In the genomic region with DNA sequence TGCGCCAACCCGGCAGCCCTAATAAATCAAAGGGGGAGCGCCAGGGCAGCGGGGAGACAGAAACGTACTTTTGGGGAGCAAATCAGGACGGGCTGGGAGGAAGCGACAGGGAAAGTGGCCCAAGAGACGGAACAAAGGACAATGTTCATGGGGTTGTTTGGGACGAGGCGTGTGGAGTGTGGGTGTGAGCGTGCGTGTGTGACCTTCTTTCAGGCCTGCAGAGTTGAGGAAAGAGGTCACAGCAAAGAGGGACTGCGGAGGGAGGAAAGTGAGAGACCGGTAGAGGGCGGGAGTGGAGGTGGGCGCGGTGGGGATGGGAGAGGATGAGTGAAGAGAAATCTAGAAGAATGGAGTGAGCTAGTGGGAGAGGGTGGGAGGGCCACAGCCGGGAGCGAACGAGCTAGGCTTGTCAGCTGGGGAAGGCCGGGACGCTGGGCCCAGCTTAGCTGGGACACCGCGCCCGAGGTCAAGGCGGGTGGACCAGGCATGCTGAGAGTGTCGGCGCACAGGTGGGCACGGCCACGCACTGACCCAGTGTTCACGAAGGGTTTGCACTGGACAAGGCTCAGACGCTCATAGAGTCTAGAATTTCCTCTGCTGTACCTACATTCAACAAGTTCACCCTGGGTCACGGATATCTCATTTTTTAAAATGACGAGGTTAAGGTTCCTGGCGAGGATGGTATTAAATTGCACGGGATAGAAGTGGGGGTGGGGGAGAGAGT, we compare ENCODE assay signal across 13 cellular contexts. TPM values are rescaled to one million over a fixed set of nuclear protein-coding genes. Genes with fewer than 3 reads are reported as not detected.
DNase-seq lines count a peak whose midpoint lies in the region; ATAC-seq and TF ChIP-seq lines count a peak whose summit lies in the region.
"Had no signal": no experiment of that assay in that cellular context is flagged by ENCODE, and none has a peak within 500 bp of the region (broad histone marks: within the 10 kb centered on the region; RNA-seq: fewer than 3 reads in every experiment).

No MANE protein-coding gene starts in this region.

- peaks cover 0 to 6% of the 10 kb centered on the region in 2 donors for H3K9me3 Mint-ChIP-seq in activated T-cell treated with anti-CD3 and anti-CD28 coated beads, Interleukin-2, amount 50 U/mL, for 72 hours
- peaks cover 0 to 18% (median 4%) of the 10 kb centered on the region in 5 experiments for H3K9me3 Mint-ChIP-seq in brain

- peak overlapping the region; percentile 15 for H3K27ac Mint-ChIP-seq in activated T-cell treated with anti-CD3 and anti-CD28 coated beads, Interleukin-2, amount 50 U/mL, for 72 hours
- peak overlapping the region in 3 of 5 experiments; percentile 66 to 89 (median 78) for H3K27ac Mint-ChIP-seq in brain

- no peaks in the 10 kb centered on the region for H3K9me3 ChIP-seq in suprapubic skin
- H3K9me3 ChIP-seq: testis had no signal

- peaks cover 89% of the 10 kb centered on the region for H3K27me3 Mint-ChIP-seq in activated T-cell treated with anti-CD3 and anti-CD28 coated beads, Interleukin-2, amount 50 U/mL, for 72 hours (ENCODE audit: low read depth)
- peaks cover 99% of the 10 kb centered on the region for H3K27me3 Mint-ChIP-seq in brain

- peak overlapping the region; percentile 41 for H3K4me3 ChIP-seq in suprapubic skin
- H3K4me3 ChIP-seq: K562 had no signal

- no peak for TF ChIP-seq EP300 in suprapubic skin (IDR thresholded peaks at IDR 0.05)

- H3K4me3 Mint-ChIP-seq in activated T-cell treated with anti-CD3 and anti-CD28 coated beads, Interleukin-2, amount 50 U/mL, for 72 hours, result no peak overlapping the region
- peak overlapping the region; percentile 67 to 92 (median 87) for H3K4me3 Mint-ChIP-seq in brain

- H3K4me1 Mint-ChIP-seq in activated T-cell treated with anti-CD3 and anti-CD28 coated beads, Interleukin-2, amount 50 U/mL, for 72 hours (ENCODE audit: low read depth), result peaks cover 7% of the 10 kb centered on the region
- peaks cover 41% of the 10 kb centered on the region for H3K4me1 Mint-ChIP-seq in brain

- no peak for ATAC-seq in activated T-cell treated with anti-CD3 and anti-CD28 coated beads, Interleukin-2, amount 50 U/mL, for 72 hours (replicated peaks in 1 of 2)
- no peak for ATAC-seq in HG03460 (IDR thresholded peaks at IDR 0.05; ENCODE audit: unreplicated experiment)
- ATAC-seq: K562 had no signal

- 20% methylated on average over 35 of the region's 36 CpGs for WGBS in suprapubic skin

- peaks cover 16% of the 10 kb centered on the region for H3K4me1 ChIP-seq in suprapubic skin

- peaks cover 7 to 8% of the 10 kb centered on the region in 2 donors for H3K36me3 Mint-ChIP-seq in activated T-cell treated with anti-CD3 and anti-CD28 coated beads, Interleukin-2, amount 50 U/mL, for 72 hours (ENCODE audit: insufficient read depth in 2 of 2)
- peaks cover 16% of the 10 kb centered on the region for H3K36me3 Mint-ChIP-seq in brain

- H3K36me3 ChIP-seq in suprapubic skin, result no peaks in the 10 kb centered on the region

- H3K27me3 ChIP-seq in suprapubic skin, result peaks cover 97% of the 10 kb centered on the region
- H3K27me3 ChIP-seq: testis had no signal

- no peak for TF ChIP-seq POLR2A in suprapubic skin (IDR thresholded peaks at IDR 0.05)

- DNase-seq in activated T-cell treated with anti-CD3 and anti-CD28 coated beads, Interleukin-2, amount 50 U/mL, for 72 hours, result no peak
- DNase-seq in activated T-cell treated with anti-CD3 and anti-CD28 coated beads for 4 hours (no peak), islet precursor cell (peak; percentile 83), suprapubic skin (ENCODE audit: low spot score in 2 of 2) (no peak), NCI-H524 treated with DMSO at 0.1 percent for 48 hours (lab: John Stamatoyannopoulos, UW) (no peak)
- DNase-seq in activated CD4-positive, CD25-positive, alpha-beta regulatory T cell treated with anti-CD3 and anti-CD28 coated beads, Interleukin-2, amount 50 U/mL, for 72 hours, result no peak
- DNase-seq: anterior cingulate cortex, C1 segment of cervical spinal cord, hippocampal formation, testis had no signal

- TF ChIP-seq CTCF in brain (conservative IDR thresholded peaks at IDR 0.05) (peak in 1 of 2 experiments; percentile 52), suprapubic skin (IDR thresholded peaks at IDR 0.05) (no peak)

- no peak overlapping the region for H3K27ac ChIP-seq in suprapubic skin
- H3K27ac ChIP-seq: testis had no signal

RNA-seq across cellular contexts. Expression of gene PITX2, which starts 14.7 kb away (rescaled TPM):
- under 1 TPM in 1 of 2 donors, not detected in 1; 0.31 TPM for total RNA-seq in activated T-cell treated with anti-CD3 and anti-CD28 coated beads, Interleukin-2, amount 50 U/mL, for 72 hours
- polyA plus RNA-seq in brain (ENCODE audit: insufficient read depth, low read depth, low replicate concordance), result not detected
- total RNA-seq in suprapubic skin, result 1 to 10 TPM in 3 of 4 donors, under 1 TPM in 1; 0.48 to 8.3 (median 4.1) TPM
- total RNA-seq: K562 had no signal

Comparison
In these comparisons a context has a peak if more than half of its experiments do, and no peak if none do; other contexts are left out.
1. H3K4me3 Mint-ChIP-seq: peak in brain (5 of 5); none in activated T-cell treated with anti-CD3 and anti-CD28 coated beads, Interleukin-2, amount 50 U/mL, for 72 hours (0 of 2).